8 cellular contexts compared by ENCODE assay signal in the genomic region with DNA sequence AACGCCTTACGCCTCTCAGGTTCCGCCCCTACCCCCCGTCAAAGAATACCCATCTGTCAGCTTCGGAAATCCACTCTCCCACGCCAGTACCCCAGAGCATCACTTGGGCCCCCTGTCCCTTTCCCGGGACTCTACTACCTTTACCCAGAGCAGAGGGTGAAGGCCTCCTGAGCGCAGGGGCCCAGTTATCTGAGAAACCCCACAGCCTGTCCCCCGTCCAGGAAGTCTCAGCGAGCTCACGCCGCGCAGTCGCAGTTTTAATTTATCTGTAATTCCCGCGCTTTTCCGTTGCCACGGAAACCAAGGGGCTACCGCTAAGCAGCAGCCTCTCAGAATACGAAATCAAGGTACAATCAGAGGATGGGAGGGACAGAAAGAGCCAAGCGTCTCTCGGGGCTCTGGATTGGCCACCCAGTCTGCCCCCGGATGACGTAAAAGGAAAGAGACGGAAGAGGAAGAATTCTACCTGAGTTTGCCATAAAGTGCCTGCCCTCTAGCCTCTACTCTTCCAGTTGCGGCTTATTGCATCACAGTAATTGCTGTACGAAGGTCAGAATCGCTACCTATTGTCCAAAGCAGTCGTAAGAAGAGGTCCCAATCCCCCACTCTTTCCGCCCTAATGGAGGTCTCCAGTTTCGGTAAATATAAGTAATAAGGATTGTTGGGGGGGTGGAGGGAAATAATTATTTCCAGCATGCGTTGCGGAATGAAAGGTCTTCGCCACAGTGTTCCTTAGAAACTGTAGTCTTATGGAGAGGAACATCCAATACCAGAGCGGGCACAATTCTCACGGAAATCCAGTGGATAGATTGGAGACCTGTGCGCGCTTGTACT. TPM values are rescaled to one million over a fixed set of nuclear protein-coding genes. Genes with fewer than 3 reads are reported as not detected.
DNase-seq lines count a peak whose midpoint lies in the region; ATAC-seq and TF ChIP-seq lines count a peak whose summit lies in the region.

A gene (minus strand): TSS at position 232 of the 834 bp plus-strand sequence. CDS start 1,268 bp downstream, outside the sequence.

- peak within 1 kb of the TSS; percentile 89 for H3K9ac ChIP-seq in muscle layer of colon (ENCODE audit: low read length)

- in situ Hi-C loops in KBM-7 (cut with MboI; ENCODE audit: low pct_unique_long_range_greater_than_20kb, low sequenced_read_pairs) = no loop called here

- peaks cover 37% of the 10 kb centered on the region for H3K4me1 Mint-ChIP-seq in activated T-cell treated with anti-CD3 and anti-CD28 coated beads, Interleukin-2, amount 50 U/mL, for 24 hours (ENCODE audit: low read depth)

- peak within 1 kb of the TSS; percentile 87 to 96 for H3K4me3 ChIP-seq in muscle layer of colon (ENCODE audit: low read depth in 1 of 2, low read length in 2 of 2)

- peaks cover 10% of the 10 kb centered on the region for H3K4me1 ChIP-seq in muscle layer of colon (ENCODE audit: insufficient read depth, low read length)

- no peaks in the 10 kb centered on the region for H3K27me3 Mint-ChIP-seq in activated T-cell treated with anti-CD3 and anti-CD28 coated beads, Interleukin-2, amount 50 U/mL, for 24 hours

- H3K27me3 ChIP-seq in muscle layer of colon (ENCODE audit: control insufficient read depth in 1 of 2, insufficient read depth in 2 of 2, low read length in 2 of 2) = no peaks in the 10 kb centered on the region

- H3K27ac ChIP-seq in muscle layer of colon (ENCODE audit: low read depth, low read length) = peak within 1 kb of the TSS; percentile 65

- H3K4me3 Mint-ChIP-seq in activated T-cell treated with anti-CD3 and anti-CD28 coated beads, Interleukin-2, amount 50 U/mL, for 24 hours = peak within 1 kb of the TSS; percentile 98

- peak within 1 kb of the TSS; percentile 100 for H3K27ac Mint-ChIP-seq in activated T-cell treated with anti-CD3 and anti-CD28 coated beads, Interleukin-2, amount 50 U/mL, for 24 hours

- H3K36me3 Mint-ChIP-seq in activated T-cell treated with anti-CD3 and anti-CD28 coated beads, Interleukin-2, amount 50 U/mL, for 24 hours (ENCODE audit: low read depth) = peaks cover 79% of the 10 kb centered on the region

- H3K9me3 ChIP-seq in muscle layer of colon (ENCODE audit: low read length) = no peaks in the 10 kb centered on the region

- H3K36me3 ChIP-seq in muscle layer of colon (ENCODE audit: insufficient read depth, low read length) = no peaks in the 10 kb centered on the region

- no peaks in the 10 kb centered on the region for H3K9me3 Mint-ChIP-seq in activated T-cell treated with anti-CD3 and anti-CD28 coated beads, Interleukin-2, amount 50 U/mL, for 24 hours

- ATAC-seq in GM21717 (IDR thresholded peaks at IDR 0.05; ENCODE audit: unreplicated experiment) = peak; percentile 90
- peak; percentile 97 for ATAC-seq in esophagus mucosa

- DNase-seq in DMS153 treated with DMSO at 0.1 percent for 48 hours (lab: John Stamatoyannopoulos, UW; ENCODE audit: unreplicated experiment) (peak; percentile 98), KBM-7 (peak; percentile 100)
- peak; percentile 91 for DNase-seq in activated T-cell treated with anti-CD3 and anti-CD28 coated beads, Interleukin-2, amount 50 U/mL, for 24 hours
- peak; percentile 87 for DNase-seq in stimulated activated CD8-positive, alpha-beta memory T cell treated with anti-CD3 and anti-CD28 coated beads, Interleukin-7, amount 100 ng/mL, for 24 hours (ENCODE audit: low read depth)

TF ChIP-seq in PFSK-1, 5 proteins besides CTCF, POLR2A, EP300 and RAD21:
- TF ChIP-seq SIN3A (IDR thresholded peaks at IDR 0.05; ENCODE audit: borderline replicate concordance, insufficient read depth, low read length) = peak; percentile 77
- TF ChIP-seq, protein P1, sequence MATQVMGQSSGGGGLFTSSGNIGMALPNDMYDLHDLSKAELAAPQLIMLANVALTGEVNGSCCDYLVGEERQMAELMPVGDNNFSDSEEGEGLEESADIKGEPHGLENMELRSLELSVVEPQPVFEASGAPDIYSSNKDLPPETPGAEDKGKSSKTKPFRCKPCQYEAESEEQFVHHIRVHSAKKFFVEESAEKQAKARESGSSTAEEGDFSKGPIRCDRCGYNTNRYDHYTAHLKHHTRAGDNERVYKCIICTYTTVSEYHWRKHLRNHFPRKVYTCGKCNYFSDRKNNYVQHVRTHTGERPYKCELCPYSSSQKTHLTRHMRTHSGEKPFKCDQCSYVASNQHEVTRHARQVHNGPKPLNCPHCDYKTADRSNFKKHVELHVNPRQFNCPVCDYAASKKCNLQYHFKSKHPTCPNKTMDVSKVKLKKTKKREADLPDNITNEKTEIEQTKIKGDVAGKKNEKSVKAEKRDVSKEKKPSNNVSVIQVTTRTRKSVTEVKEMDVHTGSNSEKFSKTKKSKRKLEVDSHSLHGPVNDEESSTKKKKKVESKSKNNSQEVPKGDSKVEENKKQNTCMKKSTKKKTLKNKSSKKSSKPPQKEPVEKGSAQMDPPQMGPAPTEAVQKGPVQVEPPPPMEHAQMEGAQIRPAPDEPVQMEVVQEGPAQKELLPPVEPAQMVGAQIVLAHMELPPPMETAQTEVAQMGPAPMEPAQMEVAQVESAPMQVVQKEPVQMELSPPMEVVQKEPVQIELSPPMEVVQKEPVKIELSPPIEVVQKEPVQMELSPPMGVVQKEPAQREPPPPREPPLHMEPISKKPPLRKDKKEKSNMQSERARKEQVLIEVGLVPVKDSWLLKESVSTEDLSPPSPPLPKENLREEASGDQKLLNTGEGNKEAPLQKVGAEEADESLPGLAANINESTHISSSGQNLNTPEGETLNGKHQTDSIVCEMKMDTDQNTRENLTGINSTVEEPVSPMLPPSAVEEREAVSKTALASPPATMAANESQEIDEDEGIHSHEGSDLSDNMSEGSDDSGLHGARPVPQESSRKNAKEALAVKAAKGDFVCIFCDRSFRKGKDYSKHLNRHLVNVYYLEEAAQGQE (IDR thresholded peaks at IDR 0.05; ENCODE audit: insufficient read depth in 1 of 2, low read depth in 2 of 2, low read length in 2 of 2) = peak in 1 of 2 experiments; percentile 10; a peak in 1 of 4 replicates
- peak; percentile 70; the same call in 1 of the 2 replicates for TF ChIP-seq TAF1 (IDR thresholded peaks at IDR 0.05; ENCODE audit: borderline replicate concordance, insufficient read depth, low read length)
- TF ChIP-seq POLR2AphosphoS5 (IDR thresholded peaks at IDR 0.05; ENCODE audit: low read depth, low read length) = peak; percentile 56; the same call in 1 of the 2 replicates
- TF ChIP-seq FOXP2 (optimal IDR thresholded peaks at IDR 0.05; ENCODE audit: borderline replicate concordance, extremely low read depth, extremely low read length, insufficient read depth) = no peak
TF ChIP-seq in PFSK-1: peak in this region for 4.

RNA-seq across cellular contexts. Expression of the gene that starts here (rescaled TPM):
- polyA plus RNA-seq in PFSK-1 (2012; ENCODE audit: insufficient read length, low read depth) = 19.6 TPM
- total RNA-seq in esophagus mucosa = 13.0 TPM

Comparison
In these comparisons a context has a peak if more than half of its experiments do, and no peak if none do; other contexts are left out.
1. Peak in every context shown above with its lines: DNase-seq, ATAC-seq, H3K4me3 ChIP-seq and H3K27ac ChIP-seq.